In genomic region chr11:12132790-12133145, GRCh38 we compare ENCODE assay signal across 14 cellular contexts. TPM values are rescaled to one million over a fixed set of nuclear protein-coding genes. Genes with fewer than 3 reads are reported as not detected.
DNase-seq lines count a peak whose midpoint lies in the region; TF ChIP-seq lines count a peak whose summit lies in the region.
"Had no signal": no experiment of that assay in that cellular context is flagged by ENCODE, and none has a peak within 500 bp of the region (broad histone marks: within the 10 kb centered on the region; RNA-seq: fewer than 3 reads in every experiment).

No MANE protein-coding gene starts in this region.

- TF ChIP-seq POLR2A in esophagus muscularis mucosa (IDR thresholded peaks at IDR 0.05; ENCODE audit: low read depth) (no peak), uterus (IDR thresholded peaks at IDR 0.05) (no peak)

- H3K27ac Mint-ChIP-seq in activated CD4-positive, alpha-beta memory T cell treated with anti-CD3 and anti-CD28 coated beads, Interleukin-2, amount 10 ng/mL, durations not matched to agents 7 days and 5 days, result peak overlapping the region; percentile 21
- no peak overlapping the region for H3K27ac Mint-ChIP-seq in activated CD4-positive, alpha-beta memory T cell treated with anti-CD3 and anti-CD28 coated beads for 36 hours
- peak overlapping the region in 3 of 7 donors; percentile 3 to 85 (median 6) for H3K27ac Mint-ChIP-seq in CD4-positive, alpha-beta memory T cell

- TF ChIP-seq CTCF in RWPE1 (conservative IDR thresholded peaks at IDR 0.05; ENCODE audit: low read depth), result no peak
- TF ChIP-seq CTCF in esophagus muscularis mucosa (IDR thresholded peaks at IDR 0.05), result no peak
- no peak for TF ChIP-seq CTCF in uterus (IDR thresholded peaks at IDR 0.05)

- CTCF ChIA-PET in activated CD4-positive, alpha-beta memory T cell treated with anti-CD3 and anti-CD28 coated beads, Interleukin-2, amount 10 ng/mL, durations not matched to agents 7 days and 5 days (lab: Charles Lee), result no interaction called here
- CTCF ChIA-PET in activated CD4-positive, alpha-beta memory T cell treated with anti-CD3 and anti-CD28 coated beads for 36 hours (lab: Charles Lee), result no interaction called here
- CTCF ChIA-PET in RWPE1 (lab: Yijun Ruan, JAX), result interaction anchor here (1.0 kb wide), 1 partner anchor 11 kb away, joined by 4 read pairs; no protein-coding TSS in a partner anchor
- CTCF ChIA-PET in CD4-positive, alpha-beta memory T cell (lab: Charles Lee; ENCODE audit: partially characterized antibody), result interaction anchor here (2.8 kb wide), 1 partner anchor 103 kb away, joined by 10 read pairs; no protein-coding TSS in a partner anchor

- DNase-seq in activated CD4-positive, alpha-beta memory T cell treated with anti-CD3 and anti-CD28 coated beads, Interleukin-2, amount 10 ng/mL, durations not matched to agents 7 days and 5 days, result no peak
- no peak for DNase-seq in activated CD4-positive, alpha-beta memory T cell treated with anti-CD3 and anti-CD28 coated beads for 36 hours
- DNase-seq in RWPE1 (ENCODE audit: low spot score) (no peak), esophagus muscularis mucosa (ENCODE audit: extremely low spot score) (no peak), uterus (no peak), NCI-H446 (lab: John Stamatoyannopoulos, UW) (no peak), anterior cingulate cortex (lab: John Stamatoyannopoulos, UW) (no peak)
- DNase-seq in CD4-positive, alpha-beta memory T cell, result no peak
- DNase-seq: DMS79 treated with DMSO at 0.1 percent for 48 hours, NCI-H1694 treated with DMSO at 0.1 percent for 48 hours, NCI-H510A, NCI-H774, SIG-M5 had no signal

- H3K4me1 Mint-ChIP-seq in activated CD4-positive, alpha-beta memory T cell treated with anti-CD3 and anti-CD28 coated beads, Interleukin-2, amount 10 ng/mL, durations not matched to agents 7 days and 5 days, result peaks cover 60% of the 10 kb centered on the region
- H3K4me1 Mint-ChIP-seq in activated CD4-positive, alpha-beta memory T cell treated with anti-CD3 and anti-CD28 coated beads for 36 hours (ENCODE audit: low read depth), result peaks cover 49% of the 10 kb centered on the region
- peaks cover 21 to 33% (median 23%) of the 10 kb centered on the region in 4 donors for H3K4me1 Mint-ChIP-seq in CD4-positive, alpha-beta memory T cell

- no peak overlapping the region for H3K4me3 ChIP-seq in esophagus muscularis mucosa
- no peak overlapping the region for H3K4me3 ChIP-seq in uterus
- H3K4me3 ChIP-seq in CD4-positive, alpha-beta memory T cell (ENCODE audit: low read length in 2 of 2), result no peak overlapping the region

- peak overlapping the region; percentile 39 for H3K27ac ChIP-seq in RWPE1
- peak overlapping the region; percentile 42 to 89 (median 86) for H3K27ac ChIP-seq in esophagus muscularis mucosa (replicated peaks in 1 of 4)
- peak overlapping the region; percentile 45 to 58 for H3K27ac ChIP-seq in uterus
- no peak overlapping the region for H3K27ac ChIP-seq in CD4-positive, alpha-beta memory T cell (ENCODE audit: low read depth, low read length)

- WGBS in esophagus muscularis mucosa, result 98% methylated on average over 2 of the region's 2 CpGs

- peaks cover 12% of the 10 kb centered on the region for H3K36me3 Mint-ChIP-seq in activated CD4-positive, alpha-beta memory T cell treated with anti-CD3 and anti-CD28 coated beads, Interleukin-2, amount 10 ng/mL, durations not matched to agents 7 days and 5 days (ENCODE audit: low read depth)
- H3K36me3 Mint-ChIP-seq in activated CD4-positive, alpha-beta memory T cell treated with anti-CD3 and anti-CD28 coated beads for 36 hours, result no peaks in the 10 kb centered on the region
- peaks cover 0 to 4% of the 10 kb centered on the region in 2 donors for H3K36me3 Mint-ChIP-seq in CD4-positive, alpha-beta memory T cell

- POLR2A ChIA-PET in activated CD4-positive, alpha-beta memory T cell treated with anti-CD3 and anti-CD28 coated beads, Interleukin-2, amount 10 ng/mL, durations not matched to agents 7 days and 5 days (lab: Charles Lee), result interaction anchor here (1.2 to 1.5 kb wide), 2 partner anchors 63 to 65 kb away, joined by 3 read pairs; no protein-coding TSS in a partner anchor
- POLR2A ChIA-PET in activated CD4-positive, alpha-beta memory T cell treated with anti-CD3 and anti-CD28 coated beads for 36 hours (lab: Charles Lee), result interaction anchor here (1.2 kb wide), 1 partner anchor 12 kb away, joined by 3 read pairs; no protein-coding TSS in a partner anchor
- POLR2A ChIA-PET in RWPE1 (lab: Yijun Ruan, JAX; ENCODE audit: low non-redundant PET), result no interaction called here
- POLR2A ChIA-PET in CD4-positive, alpha-beta memory T cell (lab: Charles Lee; ENCODE audit: partially characterized antibody), result interaction anchor here (0.9 to 2.4 kb wide), 2 partner anchors 10 to 46 kb away, joined by 4 to 6 read pairs; no protein-coding TSS in a partner anchor

- H3K27me3 Mint-ChIP-seq in activated CD4-positive, alpha-beta memory T cell treated with anti-CD3 and anti-CD28 coated beads, Interleukin-2, amount 10 ng/mL, durations not matched to agents 7 days and 5 days, result no peaks in the 10 kb centered on the region
- H3K27me3 Mint-ChIP-seq in activated CD4-positive, alpha-beta memory T cell treated with anti-CD3 and anti-CD28 coated beads for 36 hours, result no peaks in the 10 kb centered on the region
- no peaks in the 10 kb centered on the region for H3K27me3 Mint-ChIP-seq in CD4-positive, alpha-beta memory T cell

- no peak overlapping the region for H3K4me3 Mint-ChIP-seq in activated CD4-positive, alpha-beta memory T cell treated with anti-CD3 and anti-CD28 coated beads, Interleukin-2, amount 10 ng/mL, durations not matched to agents 7 days and 5 days
- H3K4me3 Mint-ChIP-seq in activated CD4-positive, alpha-beta memory T cell treated with anti-CD3 and anti-CD28 coated beads for 36 hours, result no peak overlapping the region
- no peak overlapping the region for H3K4me3 Mint-ChIP-seq in CD4-positive, alpha-beta memory T cell

- H3K4me1 ChIP-seq in esophagus muscularis mucosa, result peaks cover 31 to 94% (median 83%) of the 10 kb centered on the region in 4 donors
- peaks cover 8 to 10% of the 10 kb centered on the region in 2 donors for H3K4me1 ChIP-seq in uterus
- H3K4me1 ChIP-seq in CD4-positive, alpha-beta memory T cell (ENCODE audit: insufficient read depth, low read length), result peaks cover 13% of the 10 kb centered on the region

- intact Hi-C loops in activated CD4-positive, alpha-beta memory T cell treated with anti-CD3 and anti-CD28 coated beads for 36 hours (cut with micrococcal nuclease), result loop anchor here (1.0 kb wide), 1 partner anchor 18 kb away; no protein-coding TSS in a partner anchor
- intact Hi-C loops in esophagus muscularis mucosa (cut with DNase I), result no loop called here
- intact Hi-C loops in uterus (cut with DNase I; ENCODE audit: low total_unique reads), result no loop called here
- intact Hi-C loops in CD4-positive, alpha-beta memory T cell (cut with micrococcal nuclease), result no loop called here

- H3K27me3 ChIP-seq in esophagus muscularis mucosa, result no peaks in the 10 kb centered on the region
- no peaks in the 10 kb centered on the region for H3K27me3 ChIP-seq in uterus
- H3K27me3 ChIP-seq in CD4-positive, alpha-beta memory T cell (ENCODE audit: insufficient read depth, low read length), result no peaks in the 10 kb centered on the region

- H3K36me3 ChIP-seq in esophagus muscularis mucosa (no peaks in the 10 kb centered on the region), uterus (no peaks in the 10 kb centered on the region)
- no peaks in the 10 kb centered on the region for H3K36me3 ChIP-seq in CD4-positive, alpha-beta memory T cell (ENCODE audit: insufficient read depth, low read length)

- no peaks in the 10 kb centered on the region for H3K9me3 Mint-ChIP-seq in activated CD4-positive, alpha-beta memory T cell treated with anti-CD3 and anti-CD28 coated beads, Interleukin-2, amount 10 ng/mL, durations not matched to agents 7 days and 5 days
- H3K9me3 Mint-ChIP-seq in activated CD4-positive, alpha-beta memory T cell treated with anti-CD3 and anti-CD28 coated beads for 36 hours, result no peaks in the 10 kb centered on the region
- peaks cover 0 to 2% (median 0%) of the 10 kb centered on the region in 8 donors for H3K9me3 Mint-ChIP-seq in CD4-positive, alpha-beta memory T cell

- H3K9me3 ChIP-seq in esophagus muscularis mucosa (no peaks in the 10 kb centered on the region), uterus (no peaks in the 10 kb centered on the region)
- no peaks in the 10 kb centered on the region for H3K9me3 ChIP-seq in CD4-positive, alpha-beta memory T cell (ENCODE audit: control insufficient read depth in 1 of 2, low read length in 2 of 2)

- TF ChIP-seq EP300 in esophagus muscularis mucosa (IDR thresholded peaks at IDR 0.05), result no peak

RNA-seq across cellular contexts. Expression of gene MICAL2, which starts 22.4 kb away (rescaled TPM):
- 100 to 1,000 TPM; 135 to 143 TPM for total RNA-seq in activated CD4-positive, alpha-beta memory T cell treated with anti-CD3 and anti-CD28 coated beads, Interleukin-2, amount 10 ng/mL, durations not matched to agents 7 days and 5 days
- 100 to 1,000 TPM; 213 to 220 TPM for total RNA-seq in activated CD4-positive, alpha-beta memory T cell treated with anti-CD3 and anti-CD28 coated beads for 36 hours
- total RNA-seq in esophagus muscularis mucosa (100 to 1,000 TPM; 195 to 499 (median 259) TPM), uterus (100 to 1,000 TPM in 1 of 4 donors, 10 to 100 TPM in 3; 29.6 to 139 (median 53.1) TPM)
- 10 to 100 TPM; 33.3 to 38.8 TPM for total RNA-seq in CD4-positive, alpha-beta memory T cell
- polyA plus RNA-seq in CD4-positive, alpha-beta memory T cell, result 10 to 100 TPM; 10.9 to 23.1 TPM
- total RNA-seq: OCI-LY7 had no signal

Comparison
In these comparisons a context has a peak if more than half of its experiments do, and no peak if none do; other contexts are left out.
1. CTCF ChIA-PET loops: an anchor here in RWPE1 (1.0 kb wide) and CD4-positive, alpha-beta memory T cell (2.8 kb wide); none called in activated CD4-positive, alpha-beta memory T cell treated with anti-CD3 and anti-CD28 coated beads, Interleukin-2, amount 10 ng/mL, durations not matched to agents 7 days and 5 days and activated CD4-positive, alpha-beta memory T cell treated with anti-CD3 and anti-CD28 coated beads for 36 hours.